ENCODE assay signal across 8 cellular contexts in genomic region chr7:131327626-131328386, GRCh38. TPM values are rescaled to one million over a fixed set of nuclear protein-coding genes. Genes with fewer than 3 reads are reported as not detected.
A peak's percentile ranks its signal among the peaks of the same experiment; 100 is the strongest.
DNase-seq lines count a peak whose midpoint lies in the region; ATAC-seq and TF ChIP-seq lines count a peak whose summit lies in the region.

TSS of gene MKLN1 (plus strand) at chr7:131327876. CDS start at chr7:131327900, 24 bp downstream.

- WGBS in endodermal cell (ENCODE audit: insufficient coverage in 1 of 2, insufficient read length in 1 of 2), 2 experiments: 0 to 2% methylated on average over 9 to 70 of the region's 70 CpGs

- peaks cover 38% of the 10 kb centered on the region for H3K4me1 Mint-ChIP-seq in endodermal cell
- H3K4me1 Mint-ChIP-seq in mesothelial cell of epicardium: peaks cover 32% of the 10 kb centered on the region

- peak within 1 kb of the TSS; percentile 96 for H3K9ac ChIP-seq in endodermal cell (ENCODE audit: extremely low read depth, low read length, poor library complexity, severe bottlenecking)

- H3K4me3 ChIP-seq in endodermal cell (ENCODE audit: low read length): peak within 1 kb of the TSS; percentile 95

- peaks cover 4% of the 10 kb centered on the region for H3K9me3 ChIP-seq in endodermal cell (ENCODE audit: control insufficient read depth, low read length)

- H3K27ac Mint-ChIP-seq in endodermal cell (peak within 1 kb of the TSS; percentile 96), mesothelial cell of epicardium (peak within 1 kb of the TSS; percentile 99)

- H3K36me3 ChIP-seq in endodermal cell (ENCODE audit: control insufficient read depth, insufficient read depth, low read length): peaks cover 1% of the 10 kb centered on the region

- no peaks in the 10 kb centered on the region for H3K4me1 ChIP-seq in endodermal cell (ENCODE audit: control insufficient read depth, insufficient read depth, low read length)

- H3K4me3 Mint-ChIP-seq in endodermal cell: peak within 1 kb of the TSS; percentile 100
- peak within 1 kb of the TSS; percentile 94 for H3K4me3 Mint-ChIP-seq in mesothelial cell of epicardium

- no peaks in the 10 kb centered on the region for H3K27me3 ChIP-seq in endodermal cell (ENCODE audit: control insufficient read depth, insufficient read depth, low read length, poor library complexity, severe bottlenecking)

- H3K9me3 Mint-ChIP-seq in endodermal cell (peaks cover 3% of the 10 kb centered on the region), mesothelial cell of epicardium (no peaks in the 10 kb centered on the region)

- TF ChIP-seq CTCF in endodermal cell (conservative IDR thresholded peaks at IDR 0.05) (no peak), mesothelial cell of epicardium (IDR thresholded peaks at IDR 0.05; ENCODE audit: unreplicated experiment) (no peak)

- no peaks in the 10 kb centered on the region for H3K27me3 Mint-ChIP-seq in endodermal cell (ENCODE audit: insufficient read depth)
- H3K27me3 Mint-ChIP-seq in mesothelial cell of epicardium (ENCODE audit: low read depth): no peaks in the 10 kb centered on the region

- ATAC-seq in GM19468 (IDR thresholded peaks at IDR 0.05; ENCODE audit: extremely low read depth, unreplicated experiment): peak; percentile 79

- peaks cover 7% of the 10 kb centered on the region for H3K36me3 Mint-ChIP-seq in endodermal cell (ENCODE audit: low read depth)
- H3K36me3 Mint-ChIP-seq in mesothelial cell of epicardium: no peaks in the 10 kb centered on the region

- peak; percentile 98 for DNase-seq in COLO829 (ENCODE audit: low spot score)
- peak; percentile 23 for DNase-seq in HS-5 (ENCODE audit: low read depth)
- DNase-seq in NOMO-1 treated with dmso at 0.1 percent for 144 hours (lab: John Stamatoyannopoulos, UW; ENCODE audit: unreplicated experiment): peak; percentile 57
- DNase-seq in activated CD8-positive, alpha-beta memory T cell treated with anti-CD3 and anti-CD28 coated beads, Interleukin-2, amount 50 U/mL, for 1 hour (ENCODE audit: extremely low read depth): peak; percentile 65
- peak; percentile 95 for DNase-seq in endodermal cell
- peak; percentile 85 to 90 for DNase-seq in mesothelial cell of epicardium (ENCODE audit: low spot score in 2 of 2, unreplicated experiment in 2 of 2)
- peak; percentile 71 to 76 for DNase-seq in stimulated activated CD8-positive, alpha-beta memory T cell treated with anti-CD3 and anti-CD28 coated beads, Interleukin-15, amount 100 ng/mL, for 4 hours (ENCODE audit: low read depth in 2 of 2)

- peak within 1 kb of the TSS; percentile 92 for H3K27ac ChIP-seq in endodermal cell (ENCODE audit: low read depth, low read length)

RNA-seq across cellular contexts. Expression of gene MKLN1, which starts in this region (rescaled TPM):
- total RNA-seq in endodermal cell (10 to 100 TPM; 69.3 to 71.8 TPM), mesothelial cell of epicardium (58.1 to 67.3 TPM (median 61.7 TPM) in 3 replicates)
- polyA plus RNA-seq in endodermal cell (2013, experiment 1 of 2): 25.3 TPM
- 27.7 TPM for polyA plus RNA-seq in endodermal cell (2013, experiment 2 of 2)

Comparison
In these comparisons a context has a peak if more than half of its experiments do, and no peak if none do; other contexts are left out.
1. Peak in every context shown above with its lines: DNase-seq, ATAC-seq, H3K4me3 ChIP-seq and H3K27ac ChIP-seq.
2. DNase-seq: peak in every context shown above with its lines; median percentile 98 in COLO829; 95 in endodermal cell; 88 in mesothelial cell of epicardium; 74 in stimulated activated CD8-positive, alpha-beta memory T cell treated with anti-CD3 and anti-CD28 coated beads, Interleukin-15, amount 100 ng/mL, for 4 hours; 65 in activated CD8-positive, alpha-beta memory T cell treated with anti-CD3 and anti-CD28 coated beads, Interleukin-2, amount 50 U/mL, for 1 hour; 57 in NOMO-1 treated with dmso at 0.1 percent for 144 hours; 23 in HS-5.